ENCODE assay signal across 14 cellular contexts in the genomic region with DNA sequence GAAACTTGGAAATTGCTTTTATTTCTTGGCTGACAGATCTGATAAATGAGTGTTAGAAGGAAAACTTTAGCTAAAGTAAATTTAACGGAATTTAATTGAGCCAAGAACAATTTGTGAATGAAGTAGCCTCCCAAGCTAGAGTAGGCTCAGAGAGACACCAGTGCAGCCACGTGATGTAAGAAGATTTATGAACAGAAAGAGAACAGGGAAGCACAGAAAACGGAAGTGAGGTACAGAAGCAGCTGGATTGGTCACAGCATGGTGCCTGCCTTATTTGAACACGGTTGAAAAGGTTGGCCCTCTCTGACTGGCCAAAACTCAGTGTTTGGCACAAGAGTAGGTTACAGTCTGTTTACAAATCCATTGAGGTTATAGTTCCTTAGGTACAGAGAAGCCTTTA. TPM values are rescaled to one million over a fixed set of nuclear protein-coding genes. Genes with fewer than 3 reads are reported as not detected.
A peak's percentile ranks its signal among the peaks of the same experiment; 100 is the strongest.
DNase-seq lines count a peak whose midpoint lies in the region; ATAC-seq and TF ChIP-seq lines count a peak whose summit lies in the region.
"Had no signal": no experiment of that assay in that cellular context is flagged by ENCODE, and none has a peak within 500 bp of the region (broad histone marks: within the 10 kb centered on the region; RNA-seq: fewer than 3 reads in every experiment).

No MANE protein-coding gene starts in this region.

- no peak for TF ChIP-seq POLR2A in stomach (IDR thresholded peaks at IDR 0.05)

- TF ChIP-seq EP300 in stomach (IDR thresholded peaks at IDR 0.05): no peak

- no peak overlapping the region for H3K4me3 ChIP-seq in stomach

- peak; percentile 26 for DNase-seq in RPMI8226
- peak in 1 of 2 donors; percentile 28 for DNase-seq in memory B cell (ENCODE audit: low spot score in 2 of 2)
- no peak for DNase-seq in activated CD4-positive, alpha-beta T cell treated with anti-CD3 and anti-CD28 coated beads, Interleukin-2, amount 50 U/mL, for 48 hours
- DNase-seq in type B pancreatic cell (ENCODE audit: extremely low spot score, unreplicated experiment): no peak
- DNase-seq in D341Med (ENCODE audit: low spot score): no peak
- no peak for DNase-seq in stomach
- DNase-seq: activated CD4-positive, CD25-positive, alpha-beta regulatory T cell; activated T-cell treated with anti-CD3 and anti-CD28 coated beads for 4 hours; dermis blood vessel endothelial cell; immature natural killer cell; NCI-H446 treated with DMSO at 0.1 percent for 48 hours had no signal

- H3K36me3 ChIP-seq in stomach: no peaks in the 10 kb centered on the region

- TF ChIP-seq CTCF in type B pancreatic cell (conservative IDR thresholded peaks at IDR 0.05) (no peak), stomach (IDR thresholded peaks at IDR 0.05) (no peak)

- intact Hi-C loops in stomach (cut with DNase I; ENCODE audit: low total_unique reads): no loop called here

- WGBS in stomach, 5 donors: 63 to 78% (median 74%) methylated on average over 4 of the region's 4 CpGs

- peaks cover 3% of the 10 kb centered on the region for H3K4me1 Mint-ChIP-seq in memory B cell
- no peaks in the 10 kb centered on the region for H3K4me1 Mint-ChIP-seq in type B pancreatic cell (ENCODE audit: unreplicated experiment)
- H3K4me1 Mint-ChIP-seq: immature natural killer cell had no signal

- ATAC-seq in GM18502 (IDR thresholded peaks at IDR 0.05; ENCODE audit: poor library complexity, unreplicated experiment) (peak; percentile 73), HG03354 (IDR thresholded peaks at IDR 0.05; ENCODE audit: poor library complexity, severe bottlenecking, unreplicated experiment) (peak; percentile 63), memory B cell (ENCODE audit: low read depth) (peak; percentile 100)

- peak overlapping the region; percentile 36 for H3K27ac Mint-ChIP-seq in memory B cell
- H3K27ac Mint-ChIP-seq in type B pancreatic cell: no peak overlapping the region

- H3K9me3 ChIP-seq in stomach: peaks cover 0 to 5% (median 3%) of the 10 kb centered on the region in 4 donors

- H3K36me3 Mint-ChIP-seq in memory B cell: peaks cover 7% of the 10 kb centered on the region
- no peaks in the 10 kb centered on the region for H3K36me3 Mint-ChIP-seq in type B pancreatic cell

- H3K4me3 Mint-ChIP-seq in memory B cell (no peak overlapping the region), type B pancreatic cell (no peak overlapping the region)
- H3K4me3 Mint-ChIP-seq: immature natural killer cell had no signal

- peaks cover 0 to 12% (median 0%) of the 10 kb centered on the region in 4 donors for H3K4me1 ChIP-seq in stomach

- H3K27me3 ChIP-seq in stomach: no peaks in the 10 kb centered on the region
- H3K27me3 ChIP-seq: BLaER1 treated with 17β-estradiol and CSF1 and Interleukin-3, amounts not matched to agents 10 nM and 100 nM had no signal

- H3K27ac ChIP-seq in stomach: peak overlapping the region in 1 of 5 donors; percentile 39

- H3K27me3 Mint-ChIP-seq in memory B cell (no peaks in the 10 kb centered on the region), type B pancreatic cell (no peaks in the 10 kb centered on the region)

- H3K9me3 Mint-ChIP-seq in memory B cell (peaks cover 4% of the 10 kb centered on the region), type B pancreatic cell (no peaks in the 10 kb centered on the region)

RNA-seq across cellular contexts. Expression of a gene that starts 29.5 kb away (rescaled TPM):
- total RNA-seq in type B pancreatic cell (ENCODE audit: low replicate concordance) (28.4 and 35.5 TPM in 2 replicates), stomach (100 to 1,000 TPM in 1 of 5 donors, 10 to 100 TPM in 3, 1 to 10 TPM in 1; 1.2 to 122 (median 17.9) TPM)
- polyA plus RNA-seq in stomach: 10 to 100 TPM; 23.5 to 46.9 (median 36.5) TPM
